ENCODE assay signal across 17 cellular contexts in genomic region chr1:27755286-27755685, GRCh38. TPM values are rescaled to one million over a fixed set of nuclear protein-coding genes. Genes with fewer than 3 reads are reported as not detected.
DNase-seq lines count a peak whose midpoint lies in the region; ATAC-seq, FAIRE-seq and TF ChIP-seq lines count a peak whose summit lies in the region.
"Had no signal": no experiment of that assay in that cellular context is flagged by ENCODE, and none has a peak within 500 bp of the region (broad histone marks: within the 10 kb centered on the region; RNA-seq: fewer than 3 reads in every experiment).

No MANE protein-coding gene starts in this region.

- no peak for TF ChIP-seq POLR2A in gastrocnemius medialis (IDR thresholded peaks at IDR 0.05)

- no peaks in the 10 kb centered on the region for H3K27me3 ChIP-seq in gastrocnemius medialis

- H3K4me1 ChIP-seq in gastrocnemius medialis = peaks cover 12 to 17% of the 10 kb centered on the region in 2 donors
- peaks cover 0 to 6% of the 10 kb centered on the region in 2 donors for H3K4me1 ChIP-seq in kidney (ENCODE audit: control insufficient read depth in 1 of 2, insufficient read depth in 1 of 2, low read depth in 1 of 2, low read length in 2 of 2)

- peaks cover 0 to 46% of the 10 kb centered on the region in 2 donors for H3K36me3 ChIP-seq in gastrocnemius medialis
- peaks cover 15 to 22% of the 10 kb centered on the region in 2 donors for H3K36me3 ChIP-seq in kidney (ENCODE audit: control insufficient read depth in 1 of 2, insufficient read depth in 2 of 2, low read length in 2 of 2)

- H3K4me3 ChIP-seq in gastrocnemius medialis (no peak overlapping the region), kidney (ENCODE audit: low read length in 2 of 2) (no peak overlapping the region)
- H3K4me3 ChIP-seq: PC-9, SK-N-MC had no signal

- H3K9me3 Mint-ChIP-seq in endothelial cell (ENCODE audit: unreplicated experiment) = no peaks in the 10 kb centered on the region
- H3K9me3 Mint-ChIP-seq: CD8-positive, alpha-beta memory T cell; H9 had no signal

- H3K27ac Mint-ChIP-seq in endothelial cell (ENCODE audit: unreplicated experiment) = no peak overlapping the region
- H3K27ac Mint-ChIP-seq: H9 had no signal

- no peak for ATAC-seq in gastrocnemius medialis

- no peaks in the 10 kb centered on the region for H3K4me1 Mint-ChIP-seq in endothelial cell (ENCODE audit: unreplicated experiment)
- H3K4me1 Mint-ChIP-seq: CD8-positive, alpha-beta memory T cell; H9 had no signal

- peak overlapping the region; percentile 32 for H3K4me3 Mint-ChIP-seq in endothelial cell (ENCODE audit: unreplicated experiment)
- H3K4me3 Mint-ChIP-seq: CD8-positive, alpha-beta memory T cell; H9 had no signal

- in situ Hi-C loops in gastrocnemius medialis (cut with MboI; ENCODE audit: low sequenced_read_pairs in 4 of 4) = no loop called here

- H3K27ac ChIP-seq in gastrocnemius medialis (peak overlapping the region; percentile 24 to 90 (median 69)), kidney (ENCODE audit: low read depth in 2 of 2, low read length in 2 of 2) (no peak overlapping the region)
- H3K27ac ChIP-seq: PC-9, SK-N-MC had no signal

- DNase-seq in EH (ENCODE audit: low read depth) = peak; percentile 8
- peak; percentile 38 for DNase-seq in NCI-H2227 treated with DMSO at 0.1 percent for 48 hours (lab: John Stamatoyannopoulos, UW)
- no peak for DNase-seq in endothelial cell (ENCODE audit: low spot score)
- DNase-seq in gastrocnemius medialis = no peak
- no peak for DNase-seq in activated CD4-positive, alpha-beta T cell treated with anti-CD3 and anti-CD28 coated beads, Interleukin-2, amount 50 U/mL, for 1 hour
- DNase-seq in NK-92 (lab: John Stamatoyannopoulos, UW; ENCODE audit: unreplicated experiment) = no peak
- no peak for DNase-seq in kidney
- DNase-seq: CD8-positive, alpha-beta memory T cell; EL; H9; NCI-H1048; NCI-H1694; NCI-H2107; NCI-H69; PC-9 had no signal

- FAIRE-seq in kidney (lab: Jason Lieb, UNC) = no peak
- FAIRE-seq: HTR-8/SVneo had no signal

- TF ChIP-seq CTCF in endothelial cell (IDR thresholded peaks at IDR 0.05; ENCODE audit: unreplicated experiment) (no peak), gastrocnemius medialis (IDR thresholded peaks at IDR 0.05 in 4 of 5, conservative IDR thresholded peaks at IDR 0.05 in 1 of 5) (no peak), kidney (IDR thresholded peaks at IDR 0.05; ENCODE audit: borderline replicate concordance, extremely low read depth, insufficient read depth) (no peak)

- H3K9me3 ChIP-seq in gastrocnemius medialis (no peaks in the 10 kb centered on the region), kidney (ENCODE audit: control insufficient read depth in 1 of 2, low read length in 2 of 2) (no peaks in the 10 kb centered on the region)

- peaks cover 6% of the 10 kb centered on the region for H3K36me3 Mint-ChIP-seq in endothelial cell (ENCODE audit: low read depth, unreplicated experiment)

- intact Hi-C loops in gastrocnemius medialis (cut with DNase I; ENCODE audit: low total_unique reads) (no loop called here), kidney (cut with DNase I) (no loop called here)

- no peak overlapping the region for H3K9ac ChIP-seq in kidney (ENCODE audit: low read length in 2 of 2)

- H3K27me3 Mint-ChIP-seq in endothelial cell (ENCODE audit: unreplicated experiment) = peaks cover 4% of the 10 kb centered on the region
- H3K27me3 Mint-ChIP-seq: CD8-positive, alpha-beta memory T cell had no signal

RNA-seq across cellular contexts. Expression of gene STX12, which starts 17.7 kb away (rescaled TPM):
- total RNA-seq in endothelial cell (ENCODE audit: unreplicated experiment) (52.4 TPM), gastrocnemius medialis (10 to 100 TPM; 19.2 to 71.6 (median 31.2) TPM), kidney (49.0 TPM)
- 27.9 TPM for polyA plus RNA-seq in kidney (ENCODE audit: insufficient read depth, low read depth, low replicate concordance)

RNA-seq across cellular contexts. Expression of gene FAM76A, which starts 29.5 kb away (rescaled TPM):
- total RNA-seq in endothelial cell (ENCODE audit: unreplicated experiment) = 5.3 TPM
- 10 to 100 TPM in 3 of 4 donors, 1 to 10 TPM in 1; 9.4 to 20.0 (median 15.5) TPM for total RNA-seq in gastrocnemius medialis
- 17.0 TPM for total RNA-seq in kidney
- polyA plus RNA-seq in kidney (ENCODE audit: insufficient read depth, low read depth, low replicate concordance) = 5.9 TPM

Comparison
In these comparisons a context has a peak if more than half of its experiments do, and no peak if none do; other contexts are left out.
1. DNase-seq: peak in EH (single experiment) and NCI-H2227 treated with DMSO at 0.1 percent for 48 hours (single experiment); none in endothelial cell (single experiment), gastrocnemius medialis (0 of 2), activated CD4-positive, alpha-beta T cell treated with anti-CD3 and anti-CD28 coated beads, Interleukin-2, amount 50 U/mL, for 1 hour (single experiment), NK-92 (single experiment) and kidney (single experiment).
2. H3K27ac ChIP-seq: peak in gastrocnemius medialis (4 of 4); none in kidney (0 of 2).